8 cellular contexts compared by ENCODE assay signal in genomic region chr20:50588034-50588736, GRCh38.
DNase-seq lines count a peak whose midpoint lies in the region; ATAC-seq and TF ChIP-seq lines count a peak whose summit lies in the region.

No MANE protein-coding gene starts in this region.

- H3K27ac ChIP-seq in mammary epithelial cell (ENCODE audit: insufficient read depth, low read depth, low read length), result no peak overlapping the region

- H2AFZ ChIP-seq in mammary epithelial cell (ENCODE audit: low read depth, low read length), result no peak overlapping the region

- no TSS peak for BruUV-seq in mammary epithelial cell (replicated peaks; lab: Mats Ljungman, UMichigan)

- no peak for ATAC-seq in GM18511 (IDR thresholded peaks at IDR 0.05; ENCODE audit: unreplicated experiment)

- intact Hi-C loops in mammary epithelial cell (cut with micrococcal nuclease), result loop anchor here (2.0 to 5.0 kb wide), 2 partner anchors 157 to 199 kb away; no protein-coding TSS in a partner anchor

- peaks cover 17% of the 10 kb centered on the region for H3K36me3 ChIP-seq in mammary epithelial cell (ENCODE audit: insufficient read depth, low read length)

- H3K9ac ChIP-seq in mammary epithelial cell (ENCODE audit: insufficient read depth, low read length), result no peak overlapping the region

- in situ Hi-C loops in mammary epithelial cell (cut with MboI; ENCODE audit: low sequenced_read_pairs in 2 of 2), result loop anchor here in 1 of 2 donors (5.0 kb wide), 1 partner anchor 401 kb away; no protein-coding TSS in a partner anchor

- H3K4me2 ChIP-seq in mammary epithelial cell (ENCODE audit: insufficient read depth, low read depth, low read length), result peak overlapping the region; percentile 47

- no peaks in the 10 kb centered on the region for H3K79me2 ChIP-seq in mammary epithelial cell (ENCODE audit: insufficient read depth, low read length)

- H3K4me3 ChIP-seq in mammary epithelial cell (replicated peaks in 1 of 3; ENCODE audit: insufficient read depth in 1 of 3, low read depth in 2 of 3, low read length in 3 of 3), result no peak overlapping the region

- dilution Hi-C loops in mammary epithelial cell (cut with HindIII; ENCODE audit: low sequenced_read_pairs), result loop anchor here (5.0 kb wide), 2 partner anchors 34 to 106 kb away; no protein-coding TSS in a partner anchor

- CTCF ChIA-PET in mammary epithelial cell (lab: Charles Lee; ENCODE audit: low non-redundant PET), result interaction anchor here (0.6 to 0.9 kb wide), 3 partner anchors 77 to 156 kb away, joined by 3 to 7 read pairs (median 4); no protein-coding TSS in a partner anchor

- H3K9me3 ChIP-seq in mammary epithelial cell (replicated peaks; ENCODE audit: insufficient read depth, low read length), result no peaks in the 10 kb centered on the region

- H4K20me1 ChIP-seq in mammary epithelial cell (ENCODE audit: insufficient read depth, low read length), result no peaks in the 10 kb centered on the region

- DNase-seq in DMS 273 (lab: John Stamatoyannopoulos, UW; ENCODE audit: unreplicated experiment), result peak; percentile 82
- no peak for DNase-seq in DMS 273 treated with DMSO at 0.1 percent for 48 hours (lab: John Stamatoyannopoulos, UW)
- peak; percentile 25 for DNase-seq in NCI-H1694 (lab: John Stamatoyannopoulos, UW)
- peak; percentile 56 for DNase-seq in activated CD4-positive, CD25-positive, alpha-beta regulatory T cell treated with anti-CD3 and anti-CD28 coated beads, Interleukin-2, amount 50 U/mL, for 16 hours (ENCODE audit: low read depth, low spot score)
- DNase-seq in mammary epithelial cell, result peak; percentile 54
- DNase-seq in left kidney (ENCODE audit: low read depth, low spot score), result peak; percentile 54
- peak; percentile 47 to 68 (median 60) for DNase-seq in stimulated activated CD4-positive, alpha-beta T cell treated with anti-CD3 and anti-CD28 coated beads, TNF-alpha, amount 100 ng/mL, for 24 hours (ENCODE audit: low read depth in 3 of 3)

- H3K4me1 ChIP-seq in mammary epithelial cell (ENCODE audit: insufficient read depth, low read length), result peaks cover 25% of the 10 kb centered on the region

- peak; percentile 96 to 99 for TF ChIP-seq CTCF in mammary epithelial cell (conservative IDR thresholded peaks at IDR 0.05 in 1 of 2, IDR thresholded peaks at IDR 0.05 in 1 of 2; ENCODE audit: extremely low read depth in 1 of 2, insufficient read depth in 1 of 2, low read depth in 1 of 2, low read length in 2 of 2)

- WGBS in mammary epithelial cell (ENCODE audit: low coverage, missing lambda C conversion rate), result 27% methylated on average over 12 of the region's 12 CpGs

- no peaks in the 10 kb centered on the region for H3K27me3 ChIP-seq in mammary epithelial cell (ENCODE audit: insufficient read depth, low read length)
